ENCODE assay signal across 27 cellular contexts in the genomic region with DNA sequence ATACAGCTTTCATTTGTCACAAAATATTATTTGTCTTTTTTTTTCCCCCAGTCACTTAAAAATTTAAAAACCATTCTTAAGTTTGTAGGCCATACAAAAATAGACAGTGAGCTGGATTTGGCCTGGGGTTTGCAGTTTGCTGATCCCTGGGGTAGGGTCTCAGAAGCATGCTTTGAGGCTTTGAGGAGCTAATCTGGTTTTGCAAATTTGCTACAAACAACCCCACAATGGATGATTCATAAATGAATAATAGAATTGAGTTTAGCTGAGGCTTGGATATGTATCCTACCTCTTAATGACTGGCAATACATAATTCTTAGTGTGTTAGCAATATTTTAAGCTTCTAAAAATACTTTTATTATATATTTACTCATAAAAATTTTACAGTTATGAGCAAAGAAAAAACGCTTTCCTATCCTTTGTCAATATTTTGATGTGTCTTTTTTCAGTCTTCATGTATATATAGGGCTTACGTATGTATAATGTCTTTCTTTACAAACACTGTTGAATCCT. TPM values are rescaled to one million over a fixed set of nuclear protein-coding genes. Genes with fewer than 3 reads are reported as not detected.
"Had no signal": no experiment of that assay in that cellular context is flagged by ENCODE, and none has a peak within 500 bp of the region (broad histone marks: within the 10 kb centered on the region; RNA-seq: fewer than 3 reads in every experiment).

No MANE protein-coding gene starts in this region.

- H3K27ac ChIP-seq: coronary artery, neutrophil, right lobe of liver, skin epidermis, testis, transverse colon had no signal

- H3K9me3 ChIP-seq: neutrophil, right lobe of liver, testis, transverse colon had no signal

- H3K36me3 ChIP-seq: neutrophil, right lobe of liver, transverse colon had no signal

- ATAC-seq: activated CD4-positive, alpha-beta T cell treated with anti-CD3 and anti-CD28 coated beads for 36 hours; activated CD8-positive, alpha-beta memory T cell treated with anti-CD3 and anti-CD28 coated beads, Interleukin-2, amount 10 ng/mL, durations not matched to agents 7 days and 5 days; activated CD8-positive, alpha-beta T cell treated with anti-CD3 and anti-CD28 coated beads, Interleukin-2, amount 10 ng/mL, durations not matched to agents 7 days and 5 days; activated naive CD4-positive, alpha-beta T cell treated with anti-CD3 and anti-CD28 coated beads, Interleukin-2, amount 50 U/mL, for 72 hours; left colon; right lobe of liver; stimulated activated naive CD8-positive, alpha-beta T cell treated with anti-CD3 and anti-CD28 coated beads, Interleukin-15, Interleukin-2, amounts not matched to agents 100 U/mL and 50 U/mL, for 24 hours had no signal

- H3K27me3 ChIP-seq: dorsolateral prefrontal cortex, right lobe of liver, testis, transverse colon had no signal

- FAIRE-seq: kidney, urothelium cell line had no signal

- DNase-seq: activated CD4-positive, alpha-beta T cell treated with anti-CD3 and anti-CD28 coated beads for 36 hours; activated CD4-positive, CD25-positive, alpha-beta regulatory T cell; activated CD8-positive, alpha-beta memory T cell treated with anti-CD3 and anti-CD28 coated beads, Interleukin-2, amount 10 ng/mL, durations not matched to agents 7 days and 5 days; activated CD8-positive, alpha-beta T cell treated with anti-CD3 and anti-CD28 coated beads, Interleukin-2, amount 10 ng/mL, durations not matched to agents 7 days and 5 days; activated naive CD4-positive, alpha-beta T cell; activated T-cell treated with anti-CD3 and anti-CD28 coated beads, Interleukin-2, amount 50 U/mL, for 48 hours; cerebellar nuclear complex; dorsolateral prefrontal cortex; effector memory CD4-positive, alpha-beta T cell; erythroblast; head of caudate nucleus; hypothalamus; immature natural killer cell; kidney; left colon; mammary epithelial cell; right lobe of liver; stimulated activated CD4-positive, alpha-beta T cell treated with anti-CD3 and anti-CD28 coated beads, Interleukin-12 subunit alpha, Interleukin-12 subunit beta, amount 100 ng/mL, for 4 hours; stimulated activated CD4-positive, alpha-beta T cell treated with anti-CD3 and anti-CD28 coated beads, Interleukin-4, amount 100 ng/mL, for 1 hour; stimulated activated naive CD8-positive, alpha-beta T cell treated with anti-CD3 and anti-CD28 coated beads, Interleukin-15, Interleukin-2, amounts not matched to agents 100 U/mL and 50 U/mL, for 24 hours; testis; transverse colon had no signal

- H3K4me1 ChIP-seq: right lobe of liver, testis had no signal

- H3K4me3 ChIP-seq: coronary artery, dorsolateral prefrontal cortex, right lobe of liver, skin epidermis, testis, transverse colon had no signal

RNA-seq across cellular contexts. Expression of a gene that starts 50.6 kb away (rescaled TPM):
- total RNA-seq: activated CD8-positive, alpha-beta memory T cell treated with anti-CD3 and anti-CD28 coated beads, Interleukin-2, amount 10 ng/mL, durations not matched to agents 7 days and 5 days; activated CD8-positive, alpha-beta T cell treated with anti-CD3 and anti-CD28 coated beads, Interleukin-2, amount 10 ng/mL, durations not matched to agents 7 days and 5 days had no signal
